Comparison of ENCODE assay signal across 9 cellular contexts in the genomic region with DNA sequence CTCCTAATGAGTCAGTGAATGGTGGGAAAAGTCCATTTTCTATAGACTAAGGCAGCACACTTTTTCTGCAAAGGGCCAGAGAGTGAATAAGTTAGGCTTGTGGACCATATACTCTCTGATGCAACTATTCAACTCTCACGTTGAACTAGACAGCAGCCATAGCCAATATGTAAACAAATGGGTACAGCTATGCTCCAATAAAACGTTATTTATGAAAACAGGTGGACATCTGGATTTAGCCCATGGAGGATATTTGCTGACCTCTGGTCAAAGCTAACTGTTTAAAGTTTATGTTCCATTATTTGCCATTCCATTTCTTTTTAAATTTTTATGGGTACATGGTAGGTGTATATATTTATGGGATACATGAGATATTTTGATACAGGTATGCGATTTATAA. TPM values are rescaled to one million over a fixed set of nuclear protein-coding genes. Genes with fewer than 3 reads are reported as not detected.
"Had no signal": no experiment of that assay in that cellular context is flagged by ENCODE, and none has a peak within 500 bp of the region (broad histone marks: within the 10 kb centered on the region; RNA-seq: fewer than 3 reads in every experiment).

No MANE protein-coding gene starts in this region.

- DNase-seq: H9, HCEC 1CT, KBM-7 had no signal

- ATAC-seq: GM23338, HepG2 had no signal

- H3K27ac Mint-ChIP-seq: GM23338, H9 had no signal

- H3K4me3 ChIP-seq: GM23338 had no signal

- H3K4me3 Mint-ChIP-seq: GM23338, H9, IgD-negative memory B cell had no signal

- FAIRE-seq: H1, H54, HepG2 had no signal

RNA-seq across cellular contexts. Expression of a gene that starts 4.7 kb away (rescaled TPM):
- total RNA-seq: HT-29 had no signal

RNA-seq across cellular contexts. Expression of a gene that starts 43.9 kb away (rescaled TPM):
- total RNA-seq: HT-29 had no signal
